In the genomic region with DNA sequence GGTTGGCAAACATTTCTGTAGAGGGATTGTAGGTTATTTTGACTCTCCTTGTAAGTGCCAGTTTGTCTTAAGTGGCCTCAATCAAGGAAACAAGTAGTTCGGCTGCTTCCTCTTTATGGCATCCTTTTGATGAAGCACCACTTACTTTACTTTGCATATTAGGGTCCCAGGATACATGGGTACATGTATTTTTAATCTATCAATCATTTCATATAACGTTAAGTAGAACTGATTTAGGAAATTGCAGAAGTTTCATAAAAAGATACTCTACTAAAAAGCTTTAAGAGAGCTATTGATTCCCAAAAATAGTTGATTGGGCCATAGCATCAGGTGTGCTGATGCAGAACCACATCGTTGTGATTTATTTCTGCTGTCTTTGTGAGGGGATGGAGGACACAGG, we compare ENCODE assay signal across 20 cellular contexts. TPM values are rescaled to one million over a fixed set of nuclear protein-coding genes. Genes with fewer than 3 reads are reported as not detected.
DNase-seq lines count a peak whose midpoint lies in the region; ATAC-seq, FAIRE-seq and TF ChIP-seq lines count a peak whose summit lies in the region.
"Had no signal": no experiment of that assay in that cellular context is flagged by ENCODE, and none has a peak within 500 bp of the region (broad histone marks: within the 10 kb centered on the region; RNA-seq: fewer than 3 reads in every experiment).

No MANE protein-coding gene starts in this region.

- H3K9me3 Mint-ChIP-seq in activated naive CD4-positive, alpha-beta T cell treated with anti-CD3 and anti-CD28 coated beads, Interleukin-2, amount 50 U/mL, for 24 hours: no peaks in the 10 kb centered on the region
- H3K9me3 Mint-ChIP-seq in stimulated activated naive CD8-positive, alpha-beta T cell treated with anti-CD3 and anti-CD28 coated beads, Interleukin-15, amount 100 ng/mL, for 72 hours: peaks cover 0 to 10% of the 10 kb centered on the region in 2 donors

- TF ChIP-seq EP300 in GM12878 (IDR thresholded peaks at IDR 0.05; ENCODE audit: borderline replicate concordance in 1 of 2, control insufficient read depth in 1 of 2, low read depth in 2 of 2, low read length in 2 of 2): no peak

- H3K36me3 ChIP-seq in Loucy (ENCODE audit: insufficient read depth, low read length) (peaks cover 3% of the 10 kb centered on the region; the same call in 1 of the 2 replicates), GM12878 (ENCODE audit: control insufficient read depth in 2 of 2, insufficient read depth in 2 of 2, low read length in 1 of 2) (peaks cover 0 to 2% of the 10 kb centered on the region in 2 experiments; a peak in 2 of 4 replicates), uterus (no peaks in the 10 kb centered on the region)

- peak overlapping the region; percentile 70 for H3K4me3 Mint-ChIP-seq in activated naive CD4-positive, alpha-beta T cell treated with anti-CD3 and anti-CD28 coated beads, Interleukin-2, amount 50 U/mL, for 24 hours
- peak overlapping the region; percentile 57 to 75 for H3K4me3 Mint-ChIP-seq in stimulated activated naive CD8-positive, alpha-beta T cell treated with anti-CD3 and anti-CD28 coated beads, Interleukin-15, amount 100 ng/mL, for 72 hours

- SMC1A ChIA-PET in GM12878 (lab: Charles Lee; ENCODE audit: uncharacterized antibody, unreplicated experiment): interaction anchor here (1.0 to 5.4 kb wide), 9 partner anchors 9 to 46 kb away, joined by 3 to 34 read pairs (median 4); no protein-coding TSS in a partner anchor

- H3K79me2 ChIP-seq in Loucy (ENCODE audit: insufficient read depth, low read length) (peaks cover 100% of the 10 kb centered on the region), GM12878 (ENCODE audit: control insufficient read depth, insufficient read depth, low read length) (peaks cover 90% of the 10 kb centered on the region)

- H3K27me3 ChIP-seq in Loucy (ENCODE audit: insufficient read depth, low read length, poor library complexity, severe bottlenecking): no peaks in the 10 kb centered on the region
- H3K27me3 ChIP-seq in GM12878 (replicated peaks in 1 of 2; ENCODE audit: control insufficient read depth in 2 of 2, insufficient read depth in 2 of 2, low read length in 1 of 2): no peaks in the 10 kb centered on the region
- H3K27me3 ChIP-seq in uterus: no peaks in the 10 kb centered on the region

- H3K27me3 Mint-ChIP-seq in activated naive CD4-positive, alpha-beta T cell treated with anti-CD3 and anti-CD28 coated beads, Interleukin-2, amount 50 U/mL, for 24 hours: no peaks in the 10 kb centered on the region
- H3K27me3 Mint-ChIP-seq in stimulated activated naive CD8-positive, alpha-beta T cell treated with anti-CD3 and anti-CD28 coated beads, Interleukin-15, amount 100 ng/mL, for 72 hours: no peaks in the 10 kb centered on the region

- peak overlapping the region; percentile 30 for H3K4me2 ChIP-seq in Loucy (ENCODE audit: low read depth, low read length, poor library complexity, severe bottlenecking)
- H3K4me2 ChIP-seq in GM12878 (ENCODE audit: control insufficient read depth, insufficient read depth): peak overlapping the region; percentile 51

- H4K20me1 ChIP-seq in Loucy (ENCODE audit: insufficient read depth, low read length, poor library complexity, severe bottlenecking) (peaks cover 70% of the 10 kb centered on the region), GM12878 (ENCODE audit: control insufficient read depth, insufficient read depth) (no peaks in the 10 kb centered on the region)

- intact Hi-C loops in GM12878 (cut with micrococcal nuclease; ENCODE audit: unreplicated experiment): no loop called here
- intact Hi-C loops in uterus (cut with DNase I; ENCODE audit: low total_unique reads): no loop called here

- no peak for TF ChIP-seq POLR2A in GM12878 (IDR thresholded peaks at IDR 0.05; ENCODE audit: low read depth, low read length)
- no peak for TF ChIP-seq POLR2A in uterus (IDR thresholded peaks at IDR 0.05)
- no peak for TF ChIP-seq POLR2A in erythroblast (IDR thresholded peaks at IDR 0.05; ENCODE audit: low read length)

- FAIRE-seq in GM12878 (lab: Jason Lieb, UNC): no peak
- FAIRE-seq: GM12892, K562 had no signal

- peaks cover 7% of the 10 kb centered on the region for H3K36me3 Mint-ChIP-seq in activated naive CD4-positive, alpha-beta T cell treated with anti-CD3 and anti-CD28 coated beads, Interleukin-2, amount 50 U/mL, for 24 hours

- no peak for DNase-seq in activated naive CD4-positive, alpha-beta T cell treated with Interleukin-2 at 50 U/mL for 16 hours
- DNase-seq in GM12878 (ENCODE audit: low read depth, low spot score) (no peak), uterus (no peak), NCI-H1694 treated with DMSO at 0.1 percent for 48 hours (lab: John Stamatoyannopoulos, UW) (no peak), erythroblast (lab: John Stamatoyannopoulos, UW) (no peak)
- no peak for DNase-seq in stimulated activated naive CD8-positive, alpha-beta T cell treated with anti-CD3 and anti-CD28 coated beads, Interleukin-15, amount 100 ng/mL, for 72 hours
- DNase-seq: anterior cingulate cortex; central memory CD4-positive, alpha-beta T cell; effector CD4-positive, alpha-beta T cell; GF-D8; head of caudate nucleus; NCI-H2029 treated with DMSO at 0.1 percent for 48 hours; NCI-H526; posterior cingulate gyrus; SHP77 treated with DMSO at 0.1 percent for 48 hours; T-helper 9 cell had no signal

- CTCF ChIA-PET in GM12878 (lab: Yijun Ruan, JAX): interaction anchor here (1.4 to 1.8 kb wide), 3 partner anchors 26 to 54 kb away, joined by 3 to 4 read pairs (median 4); no protein-coding TSS in a partner anchor

- no peak for TF ChIP-seq CTCF in Loucy (conservative IDR thresholded peaks at IDR 0.05; ENCODE audit: low read length)
- no peak for TF ChIP-seq CTCF in GM12878 (IDR thresholded peaks at IDR 0.05 in 2 of 3, conservative IDR thresholded peaks at IDR 0.05 in 1 of 3; ENCODE audit: control insufficient read depth in 2 of 3, extremely low read depth in 1 of 3, insufficient read depth in 1 of 3, low read depth in 3 of 3, low read length in 3 of 3)
- TF ChIP-seq CTCF in uterus (IDR thresholded peaks at IDR 0.05): no peak

- RAD21 ChIA-PET in GM12878 (lab: Charles Lee; ENCODE audit: unreplicated experiment): interaction anchor here (1.1 to 1.6 kb wide), 2 partner anchors 20 to 38 kb away, joined by 4 to 5 read pairs; no protein-coding TSS in a partner anchor

- H3K9me3 ChIP-seq in Loucy (ENCODE audit: insufficient read depth, low read depth, low read length): no peaks in the 10 kb centered on the region
- no peaks in the 10 kb centered on the region; the same call in 2 of the 3 replicates for H3K9me3 ChIP-seq in GM12878 (replicated peaks; ENCODE audit: control insufficient read depth, insufficient read depth, low read length)
- no peaks in the 10 kb centered on the region for H3K9me3 ChIP-seq in uterus

- H2AFZ ChIP-seq in Loucy (ENCODE audit: low read length) (no peak overlapping the region), GM12878 (ENCODE audit: control insufficient read depth, low read depth, low read length) (no peak overlapping the region)

- no peaks in the 10 kb centered on the region for H3K9me2 ChIP-seq in Loucy (replicated peaks; ENCODE audit: low read depth, low read length)

- BruUV-seq in GM12878 (replicated peaks; lab: Mats Ljungman, UMichigan): no TSS peak

- H3K4me1 Mint-ChIP-seq in activated naive CD4-positive, alpha-beta T cell treated with anti-CD3 and anti-CD28 coated beads, Interleukin-2, amount 50 U/mL, for 24 hours: peaks cover 98% of the 10 kb centered on the region
- H3K4me1 Mint-ChIP-seq in stimulated activated naive CD8-positive, alpha-beta T cell treated with anti-CD3 and anti-CD28 coated beads, Interleukin-15, amount 100 ng/mL, for 72 hours: peaks cover 99% of the 10 kb centered on the region

- in situ Hi-C loops in GM12878 (cut with MboI): no loop called here

- no peak for ATAC-seq in GM12878
- ATAC-seq in stimulated activated naive CD8-positive, alpha-beta T cell treated with anti-CD3 and anti-CD28 coated beads, Interleukin-15, amount 100 ng/mL, for 72 hours: peak; percentile 14
- ATAC-seq: K562 had no signal

- no peak for TF ChIP-seq RAD21 in GM12878 (IDR thresholded peaks at IDR 0.05; ENCODE audit: insufficient read depth, low read depth, low read length)

- POLR2A ChIA-PET in GM12878 (lab: Charles Lee): interaction anchor here (1.0 to 1.1 kb wide), 3 partner anchors 10 to 21 kb away, joined by 3 read pairs; no protein-coding TSS in a partner anchor

- 6% methylated on average over 3 of the region's 3 CpGs for WGBS in GM12878 (ENCODE audit: insufficient coverage, insufficient replicate concordance, low lambda C conversion rate, missing lambda C conversion rate)

- no peaks in the 10 kb centered on the region for H3F3A ChIP-seq in Loucy (ENCODE audit: low read depth)

- H3K9ac ChIP-seq in Loucy (ENCODE audit: low read depth, low read length, poor library complexity, severe bottlenecking) (no peak overlapping the region), GM12878 (ENCODE audit: control insufficient read depth, insufficient read depth, low read length) (no peak overlapping the region)

- H3K27ac ChIP-seq in GM12878 (ENCODE audit: control insufficient read depth, insufficient read depth) (peak overlapping the region; percentile 35), uterus (peak overlapping the region in 1 of 2 donors; percentile 61)

- H3K4me3 ChIP-seq in Loucy (ENCODE audit: low read length, poor library complexity, severe bottlenecking): no peak overlapping the region
- H3K4me3 ChIP-seq in GM12878: no peak overlapping the region
- no peak overlapping the region for H3K4me3 ChIP-seq in uterus
- H3K4me3 ChIP-seq: K562 had no signal

- peak overlapping the region; percentile 87 for H3K27ac Mint-ChIP-seq in activated naive CD4-positive, alpha-beta T cell treated with anti-CD3 and anti-CD28 coated beads, Interleukin-2, amount 50 U/mL, for 24 hours
- H3K27ac Mint-ChIP-seq in stimulated activated naive CD8-positive, alpha-beta T cell treated with anti-CD3 and anti-CD28 coated beads, Interleukin-15, amount 100 ng/mL, for 72 hours: peak overlapping the region; percentile 77 to 87

- H3K4me1 ChIP-seq in Loucy (ENCODE audit: insufficient read depth, low read length, poor library complexity, severe bottlenecking): peaks cover 61% of the 10 kb centered on the region
- peaks cover 38% of the 10 kb centered on the region for H3K4me1 ChIP-seq in GM12878 (ENCODE audit: control insufficient read depth, insufficient read depth, low read length)
- no peaks in the 10 kb centered on the region for H3K4me1 ChIP-seq in uterus

RNA-seq across cellular contexts. Expression of a gene that starts 29.5 kb away (rescaled TPM):
- total RNA-seq in GM12878 (2013; cell fraction: nucleolus; rRNA removed): 466 and 549 TPM in 2 replicates
- total RNA-seq in GM12878 (2014; rRNA removed): 53.9 and 62.9 TPM in 2 replicates
- 36.0 and 36.3 TPM in 2 replicates for total RNA-seq in GM12878 (2014; rRNA removed; fragmentation: Illumina TruSeq; extraction: Trizol)
- total RNA-seq in GM12878 (2021): 32.0 and 38.7 TPM in 2 replicates
- 31.1 TPM for polyA plus RNA-seq in GM12878 (2011; ENCODE audit: low read depth)
- polyA plus RNA-seq in GM12878 (2011; rRNA removed): 115 and 140 TPM in 2 replicates
- polyA plus RNA-seq in GM12878 (2011; cell fraction: cytosol; rRNA removed): 163 and 194 TPM in 2 replicates
- 129 and 155 TPM in 2 replicates for polyA plus RNA-seq in GM12878 (2011; cell fraction: nucleus; rRNA removed)
- polyA plus RNA-seq in GM12878 (2012): 60.0 and 70.9 TPM in 2 replicates
- polyA plus RNA-seq in GM12878 (2014; fragmentation: Illumina TruSeq; extraction: Trizol): 34.2 and 45.3 TPM in 2 replicates
- 10 to 100 TPM; 10.7 to 12.0 TPM for polyA plus RNA-seq in GM12878 (2014; fragmentation: Nextera tagmentation; extraction: Ambion mirVana)
- 22.0 and 32.3 TPM in 2 replicates for polyA plus RNA-seq in GM12878 (2014; rRNA removed)
- 10 to 100 TPM; 32.3 to 34.6 TPM for polyA plus RNA-seq in GM12878 (2016; fragmentation: Nextera tagmentation; extraction: Ambion mirVana)
- polyA minus RNA-seq in GM12878 (2011; rRNA and poly(A)+ RNA removed): 356 and 399 TPM in 2 replicates
- polyA minus RNA-seq in GM12878 (2011; cell fraction: cytosol; rRNA and poly(A)+ RNA removed): 73.1 and 84.4 TPM in 2 replicates
- polyA minus RNA-seq in GM12878 (2011; cell fraction: nucleus; rRNA and poly(A)+ RNA removed): 219 and 500 TPM in 2 replicates
- total RNA-seq in uterus: 100 to 1,000 TPM in 1 of 4 donors, 10 to 100 TPM in 3; 17.9 to 105 (median 63.5) TPM
